ENCODE assay signal across 8 cellular contexts in genomic region chr1:156096640-156097391, GRCh38. TPM values are rescaled to one million over a fixed set of nuclear protein-coding genes. Genes with fewer than 3 reads are reported as not detected.
DNase-seq lines count a peak whose midpoint lies in the region; ATAC-seq and TF ChIP-seq lines count a peak whose summit lies in the region.

No MANE protein-coding gene starts in this region.

- WGBS in liver = 33% methylated on average over 14 of the region's 14 CpGs

- H3K27me3 Mint-ChIP-seq in activated CD4-positive, alpha-beta T cell treated with anti-CD3 and anti-CD28 coated beads, Interleukin-2, amount 10 ng/mL, durations not matched to agents 24 days and 14 days = peaks cover 34% of the 10 kb centered on the region

- H3K9me3 Mint-ChIP-seq in activated CD4-positive, alpha-beta T cell treated with anti-CD3 and anti-CD28 coated beads, Interleukin-2, amount 10 ng/mL, durations not matched to agents 24 days and 14 days = peaks cover 5% of the 10 kb centered on the region

- ATAC-seq in GM18909 (IDR thresholded peaks at IDR 0.05; ENCODE audit: poor library complexity, unreplicated experiment) (peak; percentile 60), HG03196 (IDR thresholded peaks at IDR 0.05; ENCODE audit: unreplicated experiment) (peak; percentile 68)

- H3K27ac ChIP-seq in cingulate gyrus (ENCODE audit: low read depth, low read length) = peak overlapping the region; percentile 44
- peak overlapping the region in 1 of 2 donors; percentile 35 for H3K27ac ChIP-seq in liver (ENCODE audit: low read depth in 1 of 2, low read length in 2 of 2)

- peaks cover 0 to 3% (median 2%) of the 10 kb centered on the region in 4 donors for H3K4me1 ChIP-seq in liver (ENCODE audit: control insufficient read depth in 4 of 4, insufficient read depth in 4 of 4, low read length in 3 of 4)

- H3K36me3 ChIP-seq in liver (ENCODE audit: control insufficient read depth in 4 of 4, insufficient read depth in 3 of 4, low read depth in 1 of 4, low read length in 3 of 4) = no peaks in the 10 kb centered on the region

- peak overlapping the region; percentile 97 for H3K27ac Mint-ChIP-seq in activated CD4-positive, alpha-beta T cell treated with anti-CD3 and anti-CD28 coated beads, Interleukin-2, amount 10 ng/mL, durations not matched to agents 24 days and 14 days

- peaks cover 46% of the 10 kb centered on the region for H3K4me1 Mint-ChIP-seq in activated CD4-positive, alpha-beta T cell treated with anti-CD3 and anti-CD28 coated beads, Interleukin-2, amount 10 ng/mL, durations not matched to agents 24 days and 14 days

- peak; percentile 98 to 99 for TF ChIP-seq RAD21 in liver (IDR thresholded peaks at IDR 0.05)

- TF ChIP-seq CTCF in AG09319 (IDR thresholded peaks at IDR 0.05; ENCODE audit: low read depth, low read length) (peak; percentile 97), liver (IDR thresholded peaks at IDR 0.05; ENCODE audit: low read depth, low read length, missing input control) (peak; percentile 94)

- no peak for DNase-seq in AG09319 (ENCODE audit: extremely low read depth, low read depth)
- peak; percentile 38 for DNase-seq in NCI-H446 treated with DMSO at 0.1 percent for 48 hours (lab: John Stamatoyannopoulos, UW)
- DNase-seq in activated CD4-positive, alpha-beta T cell treated with anti-CD3 and anti-CD28 coated beads, Interleukin-2, amount 10 ng/mL, durations not matched to agents 24 days and 14 days = peak; percentile 94
- peak; percentile 82 to 89 for DNase-seq in stimulated activated CD4-positive, alpha-beta T cell treated with anti-CD3 and anti-CD28 coated beads, Interleukin-4, amount 100 ng/mL, for 4 hours

- H3K4me3 ChIP-seq in liver (ENCODE audit: low read depth in 1 of 3, low read length in 3 of 3) = no peak overlapping the region

- no peak overlapping the region for H3K9ac ChIP-seq in liver (ENCODE audit: low read depth in 1 of 2, low read length in 2 of 2)

- H3K36me3 Mint-ChIP-seq in activated CD4-positive, alpha-beta T cell treated with anti-CD3 and anti-CD28 coated beads, Interleukin-2, amount 10 ng/mL, durations not matched to agents 24 days and 14 days (ENCODE audit: low read depth) = no peaks in the 10 kb centered on the region

- intact Hi-C loops in activated CD4-positive, alpha-beta T cell treated with anti-CD3 and anti-CD28 coated beads, Interleukin-2, amount 10 ng/mL, durations not matched to agents 24 days and 14 days (cut with micrococcal nuclease) = loop anchor here (1.0 kb wide), 4 partner anchors 9 to 126 kb away; partner anchors contain the start of gene LMNA

- no peaks in the 10 kb centered on the region for H3K9me3 ChIP-seq in liver (ENCODE audit: control insufficient read depth in 4 of 4, low read length in 3 of 4)

- no peaks in the 10 kb centered on the region for H3K27me3 ChIP-seq in liver (ENCODE audit: control insufficient read depth in 4 of 4, insufficient read depth in 4 of 4, low read length in 3 of 4)

- H3K4me3 Mint-ChIP-seq in activated CD4-positive, alpha-beta T cell treated with anti-CD3 and anti-CD28 coated beads, Interleukin-2, amount 10 ng/mL, durations not matched to agents 24 days and 14 days = peak overlapping the region; percentile 47

TF ChIP-seq in liver, 16 proteins besides CTCF, POLR2A, EP300 and RAD21:
- no peak for TF ChIP-seq SP1 (IDR thresholded peaks at IDR 0.05)
- TF ChIP-seq RXRA (IDR thresholded peaks at IDR 0.05) = peak in 1 of 2 donors; percentile 5
- TF ChIP-seq FOXA1 (IDR thresholded peaks at IDR 0.05) = no peak
- no peak for TF ChIP-seq EGR1 (IDR thresholded peaks at IDR 0.05; ENCODE audit: low read depth in 2 of 2)
- TF ChIP-seq NR2F2 (IDR thresholded peaks at IDR 0.05) = peak; percentile 55
- TF ChIP-seq, protein P1, sequence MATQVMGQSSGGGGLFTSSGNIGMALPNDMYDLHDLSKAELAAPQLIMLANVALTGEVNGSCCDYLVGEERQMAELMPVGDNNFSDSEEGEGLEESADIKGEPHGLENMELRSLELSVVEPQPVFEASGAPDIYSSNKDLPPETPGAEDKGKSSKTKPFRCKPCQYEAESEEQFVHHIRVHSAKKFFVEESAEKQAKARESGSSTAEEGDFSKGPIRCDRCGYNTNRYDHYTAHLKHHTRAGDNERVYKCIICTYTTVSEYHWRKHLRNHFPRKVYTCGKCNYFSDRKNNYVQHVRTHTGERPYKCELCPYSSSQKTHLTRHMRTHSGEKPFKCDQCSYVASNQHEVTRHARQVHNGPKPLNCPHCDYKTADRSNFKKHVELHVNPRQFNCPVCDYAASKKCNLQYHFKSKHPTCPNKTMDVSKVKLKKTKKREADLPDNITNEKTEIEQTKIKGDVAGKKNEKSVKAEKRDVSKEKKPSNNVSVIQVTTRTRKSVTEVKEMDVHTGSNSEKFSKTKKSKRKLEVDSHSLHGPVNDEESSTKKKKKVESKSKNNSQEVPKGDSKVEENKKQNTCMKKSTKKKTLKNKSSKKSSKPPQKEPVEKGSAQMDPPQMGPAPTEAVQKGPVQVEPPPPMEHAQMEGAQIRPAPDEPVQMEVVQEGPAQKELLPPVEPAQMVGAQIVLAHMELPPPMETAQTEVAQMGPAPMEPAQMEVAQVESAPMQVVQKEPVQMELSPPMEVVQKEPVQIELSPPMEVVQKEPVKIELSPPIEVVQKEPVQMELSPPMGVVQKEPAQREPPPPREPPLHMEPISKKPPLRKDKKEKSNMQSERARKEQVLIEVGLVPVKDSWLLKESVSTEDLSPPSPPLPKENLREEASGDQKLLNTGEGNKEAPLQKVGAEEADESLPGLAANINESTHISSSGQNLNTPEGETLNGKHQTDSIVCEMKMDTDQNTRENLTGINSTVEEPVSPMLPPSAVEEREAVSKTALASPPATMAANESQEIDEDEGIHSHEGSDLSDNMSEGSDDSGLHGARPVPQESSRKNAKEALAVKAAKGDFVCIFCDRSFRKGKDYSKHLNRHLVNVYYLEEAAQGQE (IDR thresholded peaks at IDR 0.05) = no peak

RNA-seq across cellular contexts. Expression of gene MEX3A, which starts 14.6 kb away (rescaled TPM):
- 0.24 and 0.84 TPM in 2 replicates for total RNA-seq in activated CD4-positive, alpha-beta T cell treated with anti-CD3 and anti-CD28 coated beads, Interleukin-2, amount 10 ng/mL, durations not matched to agents 24 days and 14 days
- 1 to 10 TPM; 1.3 TPM for total RNA-seq in liver
- polyA plus RNA-seq in liver = under 1 TPM; 0.52 to 0.56 TPM

RNA-seq across cellular contexts. Expression of gene LMNA, which starts 17.7 kb away (rescaled TPM):
- total RNA-seq in activated CD4-positive, alpha-beta T cell treated with anti-CD3 and anti-CD28 coated beads, Interleukin-2, amount 10 ng/mL, durations not matched to agents 24 days and 14 days = 105 and 110 TPM in 2 replicates
- 100 to 1,000 TPM in 1 of 2 donors, 10 to 100 TPM in 1; 89.4 to 160 TPM for total RNA-seq in liver
- 100 to 1,000 TPM in 1 of 2 donors, 10 to 100 TPM in 1; 60.4 to 105 TPM for polyA plus RNA-seq in liver

RNA-seq across cellular contexts. Expression of gene RAB25, which starts 35.9 kb away (rescaled TPM):
- total RNA-seq in activated CD4-positive, alpha-beta T cell treated with anti-CD3 and anti-CD28 coated beads, Interleukin-2, amount 10 ng/mL, durations not matched to agents 24 days and 14 days = not detected in 2 replicates
- 1 to 10 TPM in 1 of 2 donors, under 1 TPM in 1; 0.67 to 1.0 TPM for total RNA-seq in liver
- 1 to 10 TPM in 1 of 2 donors, under 1 TPM in 1; 0.82 to 2.0 TPM for polyA plus RNA-seq in liver

RNA-seq across cellular contexts. Expression of gene LAMTOR2, which starts 42.2 kb away (rescaled TPM):
- 69.9 and 73.0 TPM in 2 replicates for total RNA-seq in activated CD4-positive, alpha-beta T cell treated with anti-CD3 and anti-CD28 coated beads, Interleukin-2, amount 10 ng/mL, durations not matched to agents 24 days and 14 days
- 10 to 100 TPM; 30.4 to 42.9 TPM for total RNA-seq in liver
- 100 to 1,000 TPM; 115 to 152 TPM for polyA plus RNA-seq in liver

RNA-seq across cellular contexts. Expression of gene UBQLN4, which starts 43.2 kb away (rescaled TPM):
- 64.3 and 65.0 TPM in 2 replicates for total RNA-seq in activated CD4-positive, alpha-beta T cell treated with anti-CD3 and anti-CD28 coated beads, Interleukin-2, amount 10 ng/mL, durations not matched to agents 24 days and 14 days
- 10 to 100 TPM in 1 of 2 donors, 1 to 10 TPM in 1; 9.2 to 13.5 TPM for total RNA-seq in liver
- 10 to 100 TPM in 1 of 2 donors, 1 to 10 TPM in 1; 7.4 to 17.8 TPM for polyA plus RNA-seq in liver
